ENCODE assay signal across 1 cellular context in the genomic region with DNA sequence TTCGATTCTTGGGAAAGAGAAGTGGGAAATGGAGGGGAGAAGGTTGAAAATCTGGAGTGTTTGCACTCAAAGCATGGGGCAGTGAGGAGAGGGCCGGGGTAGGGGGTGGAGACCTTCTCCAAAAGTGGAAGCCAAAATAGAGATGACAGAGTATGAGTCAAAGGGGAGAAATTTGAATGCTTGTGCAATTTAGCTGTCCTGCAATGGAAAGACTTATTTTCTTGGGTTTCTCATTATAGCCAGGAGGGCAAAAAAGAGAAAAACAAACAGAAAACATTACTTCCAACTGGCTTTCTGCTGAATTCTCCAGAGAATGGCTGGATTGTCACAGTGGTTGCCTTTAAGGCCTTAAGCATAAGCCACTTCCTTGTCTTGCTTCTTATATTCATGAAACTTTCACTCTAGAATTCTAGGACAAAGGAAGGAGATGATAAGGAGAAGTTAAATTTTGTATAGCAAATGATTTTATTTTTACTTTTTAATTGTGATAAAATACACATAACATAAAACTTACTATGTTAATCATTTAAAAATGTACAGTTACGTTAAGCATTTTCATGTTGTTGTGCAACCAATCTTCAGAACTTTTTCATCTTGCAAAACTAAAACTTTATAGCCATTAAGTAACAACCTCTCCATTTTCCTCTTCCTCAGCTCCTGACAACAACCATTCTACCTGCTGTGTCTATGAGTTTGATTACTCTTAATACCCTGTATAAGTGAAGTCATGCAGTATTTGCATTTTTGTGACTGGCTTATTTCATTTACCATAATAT.
TF ChIP-seq lines count a peak whose summit lies in the region.

No MANE protein-coding gene starts in this region.

TF ChIP-seq in GM23338, 12 proteins besides CTCF, POLR2A, EP300 and RAD21 (continued from another document):
- TF ChIP-seq, protein P1, sequence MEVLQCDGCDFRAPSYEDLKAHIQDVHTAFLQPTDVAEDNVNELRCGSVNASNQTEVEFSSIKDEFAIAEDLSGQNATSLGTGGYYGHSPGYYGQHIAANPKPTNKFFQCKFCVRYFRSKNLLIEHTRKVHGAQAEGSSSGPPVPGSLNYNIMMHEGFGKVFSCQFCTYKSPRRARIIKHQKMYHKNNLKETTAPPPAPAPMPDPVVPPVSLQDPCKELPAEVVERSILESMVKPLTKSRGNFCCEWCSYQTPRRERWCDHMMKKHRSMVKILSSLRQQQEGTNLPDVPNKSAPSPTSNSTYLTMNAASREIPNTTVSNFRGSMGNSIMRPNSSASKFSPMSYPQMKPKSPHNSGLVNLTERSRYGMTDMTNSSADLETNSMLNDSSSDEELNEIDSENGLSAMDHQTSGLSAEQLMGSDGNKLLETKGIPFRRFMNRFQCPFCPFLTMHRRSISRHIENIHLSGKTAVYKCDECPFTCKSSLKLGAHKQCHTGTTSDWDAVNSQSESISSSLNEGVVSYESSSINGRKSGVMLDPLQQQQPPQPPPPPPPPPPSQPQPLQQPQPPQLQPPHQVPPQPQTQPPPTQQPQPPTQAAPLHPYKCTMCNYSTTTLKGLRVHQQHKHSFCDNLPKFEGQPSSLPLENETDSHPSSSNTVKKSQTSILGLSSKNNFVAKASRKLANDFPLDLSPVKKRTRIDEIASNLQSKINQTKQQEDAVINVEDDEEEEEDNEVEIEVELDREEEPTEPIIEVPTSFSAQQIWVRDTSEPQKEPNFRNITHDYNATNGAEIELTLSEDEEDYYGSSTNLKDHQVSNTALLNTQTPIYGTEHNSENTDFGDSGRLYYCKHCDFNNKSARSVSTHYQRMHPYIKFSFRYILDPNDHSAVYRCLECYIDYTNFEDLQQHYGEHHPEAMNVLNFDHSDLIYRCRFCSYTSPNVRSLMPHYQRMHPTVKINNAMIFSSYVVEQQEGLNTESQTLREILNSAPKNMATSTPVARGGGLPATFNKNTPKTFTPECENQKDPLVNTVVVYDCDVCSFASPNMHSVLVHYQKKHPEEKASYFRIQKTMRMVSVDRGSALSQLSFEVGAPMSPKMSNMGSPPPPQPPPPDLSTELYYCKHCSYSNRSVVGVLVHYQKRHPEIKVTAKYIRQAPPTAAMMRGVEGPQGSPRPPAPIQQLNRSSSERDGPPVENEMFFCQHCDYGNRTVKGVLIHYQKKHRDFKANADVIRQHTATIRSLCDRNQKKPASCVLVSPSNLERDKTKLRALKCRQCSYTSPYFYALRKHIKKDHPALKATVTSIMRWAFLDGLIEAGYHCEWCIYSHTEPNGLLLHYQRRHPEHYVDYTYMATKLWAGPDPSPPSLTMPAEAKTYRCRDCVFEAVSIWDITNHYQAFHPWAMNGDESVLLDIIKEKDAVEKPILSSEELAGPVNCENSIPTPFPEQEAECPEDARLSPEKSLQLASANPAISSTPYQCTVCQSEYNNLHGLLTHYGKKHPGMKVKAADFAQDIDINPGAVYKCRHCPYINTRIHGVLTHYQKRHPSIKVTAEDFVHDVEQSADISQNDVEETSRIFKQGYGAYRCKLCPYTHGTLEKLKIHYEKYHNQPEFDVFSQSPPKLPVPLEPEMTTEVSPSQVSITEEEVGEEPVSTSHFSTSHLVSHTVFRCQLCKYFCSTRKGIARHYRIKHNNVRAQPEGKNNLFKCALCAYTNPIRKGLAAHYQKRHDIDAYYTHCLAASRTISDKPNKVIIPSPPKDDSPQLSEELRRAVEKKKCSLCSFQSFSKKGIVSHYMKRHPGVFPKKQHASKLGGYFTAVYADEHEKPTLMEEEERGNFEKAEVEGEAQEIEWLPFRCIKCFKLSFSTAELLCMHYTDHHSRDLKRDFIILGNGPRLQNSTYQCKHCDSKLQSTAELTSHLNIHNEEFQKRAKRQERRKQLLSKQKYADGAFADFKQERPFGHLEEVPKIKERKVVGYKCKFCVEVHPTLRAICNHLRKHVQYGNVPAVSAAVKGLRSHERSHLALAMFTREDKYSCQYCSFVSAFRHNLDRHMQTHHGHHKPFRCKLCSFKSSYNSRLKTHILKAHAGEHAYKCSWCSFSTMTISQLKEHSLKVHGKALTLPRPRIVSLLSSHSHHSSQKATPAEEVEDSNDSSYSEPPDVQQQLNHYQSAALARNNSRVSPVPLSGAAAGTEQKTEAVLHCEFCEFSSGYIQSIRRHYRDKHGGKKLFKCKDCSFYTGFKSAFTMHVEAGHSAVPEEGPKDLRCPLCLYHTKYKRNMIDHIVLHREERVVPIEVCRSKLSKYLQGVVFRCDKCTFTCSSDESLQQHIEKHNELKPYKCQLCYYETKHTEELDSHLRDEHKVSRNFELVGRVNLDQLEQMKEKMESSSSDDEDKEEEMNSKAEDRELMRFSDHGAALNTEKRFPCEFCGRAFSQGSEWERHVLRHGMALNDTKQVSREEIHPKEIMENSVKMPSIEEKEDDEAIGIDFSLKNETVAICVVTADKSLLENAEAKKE (CRISPR knock-in tag; IDR thresholded peaks at IDR 0.05) = no peak
- TF ChIP-seq ZNF114 (CRISPR knock-in tag; IDR thresholded peaks at IDR 0.05) (no peak), ZNF331 (CRISPR knock-in tag; IDR thresholded peaks at IDR 0.05; ENCODE audit: low read depth) (no peak), POLR2AphosphoS5 (IDR thresholded peaks at IDR 0.05; ENCODE audit: low read depth) (no peak), EZH2 (IDR thresholded peaks at IDR 0.05; ENCODE audit: low read depth, unreplicated experiment) (no peak), JUNB (IDR thresholded peaks at IDR 0.05; ENCODE audit: unreplicated experiment) (no peak), NANOG (IDR thresholded peaks at IDR 0.05; ENCODE audit: borderline replicate concordance) (no peak)
- TF ChIP-seq, protein P2, sequence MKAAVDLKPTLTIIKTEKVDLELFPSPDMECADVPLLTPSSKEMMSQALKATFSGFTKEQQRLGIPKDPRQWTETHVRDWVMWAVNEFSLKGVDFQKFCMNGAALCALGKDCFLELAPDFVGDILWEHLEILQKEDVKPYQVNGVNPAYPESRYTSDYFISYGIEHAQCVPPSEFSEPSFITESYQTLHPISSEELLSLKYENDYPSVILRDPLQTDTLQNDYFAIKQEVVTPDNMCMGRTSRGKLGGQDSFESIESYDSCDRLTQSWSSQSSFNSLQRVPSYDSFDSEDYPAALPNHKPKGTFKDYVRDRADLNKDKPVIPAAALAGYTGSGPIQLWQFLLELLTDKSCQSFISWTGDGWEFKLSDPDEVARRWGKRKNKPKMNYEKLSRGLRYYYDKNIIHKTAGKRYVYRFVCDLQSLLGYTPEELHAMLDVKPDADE (IDR thresholded peaks at IDR 0.05) = no peak
TF ChIP-seq in GM23338: peak in this region for 0.
